8 cellular contexts compared by ENCODE assay signal in genomic region chr20:62142252-62143117, GRCh38. TPM values are rescaled to one million over a fixed set of nuclear protein-coding genes. Genes with fewer than 3 reads are reported as not detected.
DNase-seq lines count a peak whose midpoint lies in the region; ATAC-seq and TF ChIP-seq lines count a peak whose summit lies in the region.

No MANE protein-coding gene starts in this region.

- H4K20me1 ChIP-seq in Loucy (ENCODE audit: insufficient read depth, low read length, poor library complexity, severe bottlenecking) = peaks cover 82% of the 10 kb centered on the region

- intact Hi-C loops in breast epithelium (cut with DNase I; ENCODE audit: low total_unique reads) (no loop called here), right lobe of liver (cut with DNase I) (no loop called here)

- H3K27me3 ChIP-seq in GM06990 (replicated peaks; ENCODE audit: control insufficient read depth, insufficient read depth, low read length) = no peaks in the 10 kb centered on the region
- H3K27me3 ChIP-seq in Loucy (ENCODE audit: insufficient read depth, low read length, poor library complexity, severe bottlenecking) = no peaks in the 10 kb centered on the region
- no peaks in the 10 kb centered on the region for H3K27me3 ChIP-seq in breast epithelium
- H3K27me3 ChIP-seq in right lobe of liver = no peaks in the 10 kb centered on the region
- no peaks in the 10 kb centered on the region for H3K27me3 ChIP-seq in suprapubic skin

- H3K27ac ChIP-seq in breast epithelium = peak overlapping the region; percentile 96 to 100
- peak overlapping the region; percentile 76 to 100 (median 87) for H3K27ac ChIP-seq in right lobe of liver
- H3K27ac ChIP-seq in suprapubic skin = peak overlapping the region; percentile 99

- H3K9ac ChIP-seq in Loucy (ENCODE audit: low read depth, low read length, poor library complexity, severe bottlenecking) = peak overlapping the region; percentile 96

- ATAC-seq in GM21786 (IDR thresholded peaks at IDR 0.05; ENCODE audit: unreplicated experiment) (peak; percentile 19), right lobe of liver (peak in 1 of 4 donors; percentile 1)

- no peaks in the 10 kb centered on the region for H3K9me2 ChIP-seq in Loucy (replicated peaks; ENCODE audit: low read depth, low read length)

- no peak overlapping the region for H2AFZ ChIP-seq in Loucy (ENCODE audit: low read length)

- peak overlapping the region; percentile 85 for H3K4me3 ChIP-seq in GM06990 (replicated peaks; ENCODE audit: low read depth, low read length)
- peak overlapping the region; percentile 94 for H3K4me3 ChIP-seq in Loucy (ENCODE audit: low read length, poor library complexity, severe bottlenecking)
- H3K4me3 ChIP-seq in breast epithelium = peak overlapping the region; percentile 75 to 85 (median 82)
- peak overlapping the region; percentile 72 to 86 (median 81) for H3K4me3 ChIP-seq in right lobe of liver
- peak overlapping the region; percentile 96 for H3K4me3 ChIP-seq in suprapubic skin

- H3K4me1 ChIP-seq in Loucy (ENCODE audit: insufficient read depth, low read length, poor library complexity, severe bottlenecking) = peaks cover 44% of the 10 kb centered on the region
- peaks cover 0 to 15% of the 10 kb centered on the region in 2 donors for H3K4me1 ChIP-seq in breast epithelium
- peaks cover 0 to 43% (median 24%) of the 10 kb centered on the region in 4 donors for H3K4me1 ChIP-seq in right lobe of liver
- H3K4me1 ChIP-seq in suprapubic skin = peaks cover 41% of the 10 kb centered on the region

- H3K36me3 ChIP-seq in GM06990 (ENCODE audit: control insufficient read depth, insufficient read depth, low read length) (peaks cover 25% of the 10 kb centered on the region), Loucy (ENCODE audit: insufficient read depth, low read length) (peaks cover 30% of the 10 kb centered on the region; the same call in 1 of the 2 replicates), breast epithelium (peaks cover 10% of the 10 kb centered on the region), right lobe of liver (peaks cover 14 to 34% (median 28%) of the 10 kb centered on the region in 4 donors), suprapubic skin (peaks cover 26% of the 10 kb centered on the region)

- H3K79me2 ChIP-seq in Loucy (ENCODE audit: insufficient read depth, low read length) = peaks cover 85% of the 10 kb centered on the region

- no peak for TF ChIP-seq EP300 in suprapubic skin (IDR thresholded peaks at IDR 0.05)

- peak overlapping the region; percentile 98 for H3K4me2 ChIP-seq in Loucy (ENCODE audit: low read depth, low read length, poor library complexity, severe bottlenecking)

- H3K9me3 ChIP-seq in Loucy (ENCODE audit: insufficient read depth, low read depth, low read length) (no peaks in the 10 kb centered on the region), breast epithelium (no peaks in the 10 kb centered on the region), right lobe of liver (no peaks in the 10 kb centered on the region), suprapubic skin (no peaks in the 10 kb centered on the region)

- 0% methylated on average over 16 of the region's 81 CpGs for WGBS in right lobe of liver (ENCODE audit: insufficient coverage, low coverage, low lambda C conversion rate, missing lambda C conversion rate)
- WGBS in suprapubic skin = under 1% methylated on average over 47 of the region's 81 CpGs

- DNase-seq in GM06990 (ENCODE audit: extremely low read depth, insufficient read length) (peak; percentile 35), breast epithelium (ENCODE audit: low spot score in 2 of 2) (no peak), right lobe of liver (peak in 1 of 3 donors; percentile 46), suprapubic skin (ENCODE audit: low spot score in 2 of 2) (no peak), NCI-H187 (lab: John Stamatoyannopoulos, UW) (no peak), GM19238 (ENCODE audit: insufficient read length, low spot score) (no peak)

- H3F3A ChIP-seq in Loucy (ENCODE audit: low read depth) = no peaks in the 10 kb centered on the region

- TF ChIP-seq CTCF in GM06990 (IDR thresholded peaks at IDR 0.05; ENCODE audit: insufficient read depth, low read length, poor library complexity, severe bottlenecking) (no peak), Loucy (conservative IDR thresholded peaks at IDR 0.05; ENCODE audit: low read length) (no peak), breast epithelium (IDR thresholded peaks at IDR 0.05) (no peak), right lobe of liver (IDR thresholded peaks at IDR 0.05) (no peak), suprapubic skin (IDR thresholded peaks at IDR 0.05) (no peak)

- no peak for TF ChIP-seq POLR2A in breast epithelium (IDR thresholded peaks at IDR 0.05)
- no peak for TF ChIP-seq POLR2A in right lobe of liver (IDR thresholded peaks at IDR 0.05)
- no peak for TF ChIP-seq POLR2A in suprapubic skin (IDR thresholded peaks at IDR 0.05)

RNA-seq across cellular contexts. Expression of gene PSMA7, which starts 0.7 kb away (rescaled TPM):
- 100 to 1,000 TPM; 200 to 579 (median 380) TPM for total RNA-seq in breast epithelium
- 100 to 1,000 TPM; 108 to 268 (median 116) TPM for total RNA-seq in right lobe of liver
- 100 to 1,000 TPM; 163 to 226 (median 208) TPM for total RNA-seq in suprapubic skin

RNA-seq across cellular contexts. Expression of gene SS18L1, which starts 1.1 kb away (rescaled TPM):
- 10 to 100 TPM; 12.5 to 18.4 (median 14.4) TPM for total RNA-seq in breast epithelium
- total RNA-seq in right lobe of liver = 10 to 100 TPM; 14.1 to 26.5 (median 23.7) TPM
- 10 to 100 TPM; 23.3 to 81.1 (median 26.9) TPM for total RNA-seq in suprapubic skin

RNA-seq across cellular contexts. Expression of gene LSM14B, which starts 20.2 kb away (rescaled TPM):
- total RNA-seq in breast epithelium = 10 to 100 TPM; 20.6 to 26.5 (median 25.6) TPM
- total RNA-seq in right lobe of liver = 10 to 100 TPM in 5 of 6 experiments, 1 to 10 TPM in 1; 9.5 to 19.8 (median 14.2) TPM
- 10 to 100 TPM; 32.4 to 45.7 (median 37.0) TPM for total RNA-seq in suprapubic skin

RNA-seq across cellular contexts. Expression of gene MTG2, which starts 40.3 kb away (rescaled TPM):
- 10 to 100 TPM; 16.3 to 32.1 (median 25.6) TPM for total RNA-seq in breast epithelium
- total RNA-seq in right lobe of liver = 10 to 100 TPM; 27.0 to 45.6 (median 31.8) TPM
- total RNA-seq in suprapubic skin = 10 to 100 TPM; 19.1 to 43.0 (median 30.3) TPM
